In the genomic region with DNA sequence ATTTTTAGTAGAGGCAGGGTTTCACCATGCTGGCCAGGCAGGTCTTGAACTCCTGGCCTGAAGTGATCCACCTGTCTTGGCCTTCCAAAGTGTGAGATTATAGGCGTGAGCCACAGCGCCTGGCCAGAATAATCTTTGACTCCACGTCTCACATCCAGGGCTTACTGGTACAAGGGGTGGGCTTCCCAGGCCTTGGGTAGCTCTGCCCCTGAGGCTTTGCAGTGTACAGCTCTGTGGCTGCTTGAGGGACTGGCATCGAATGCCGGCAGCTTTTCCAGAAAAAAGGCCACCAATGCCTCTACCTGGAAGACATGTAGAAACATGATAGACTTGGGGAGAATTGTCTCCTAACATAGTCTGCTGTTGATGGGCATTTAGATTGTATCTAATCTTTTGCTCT, we compare ENCODE assay signal across 26 cellular contexts.
"Had no signal": no experiment of that assay in that cellular context is flagged by ENCODE, and none has a peak within 500 bp of the region (broad histone marks: within the 10 kb centered on the region; RNA-seq: fewer than 3 reads in every experiment).

No MANE protein-coding gene starts in this region.

- H3K27me3 ChIP-seq: heart left ventricle, left lung, neutrophil, right atrium auricular region, right lobe of liver, tibial nerve, vagina had no signal

- H3K36me3 ChIP-seq: left lung, neutrophil, right atrium auricular region, right lobe of liver had no signal

- H3K27ac ChIP-seq: heart left ventricle, left lung, neutrophil, parathyroid adenoma, right atrium auricular region, right lobe of liver, tibial nerve, vagina had no signal

- H3K27me3 Mint-ChIP-seq: naive thymus-derived CD4-positive, alpha-beta T cell; natural killer cell treated with Interleukin-12 subunit alpha and Interleukin-12 subunit beta and Interleukin-15 and Interleukin-18, amount 100 ng/mL, for 72 hours; stimulated activated naive B cell treated with anti-CD40 and anti-IgM and Interleukin-4, amounts not matched to agents 10 μg/mL and 1 μg/mL and 100 μg/mL, for 72 hours; type B pancreatic cell had no signal

- H3K27ac Mint-ChIP-seq: mesothelial cell of epicardium; stimulated activated naive B cell treated with anti-CD40 and anti-IgM and Interleukin-4, amounts not matched to agents 10 μg/mL and 1 μg/mL and 100 μg/mL, for 72 hours had no signal

- H3K9ac ChIP-seq: parathyroid adenoma had no signal

- H3K9me3 Mint-ChIP-seq: immature natural killer cell; mesothelial cell of epicardium; natural killer cell treated with Interleukin-12 subunit alpha and Interleukin-12 subunit beta and Interleukin-15 and Interleukin-18, amount 100 ng/mL, for 72 hours; neural crest cell; stimulated activated naive B cell treated with anti-CD40 and anti-IgM and Interleukin-4, amounts not matched to agents 10 μg/mL and 1 μg/mL and 100 μg/mL, for 72 hours; type B pancreatic cell had no signal

- H3K9me3 ChIP-seq: heart left ventricle, left lung, neutrophil, right atrium auricular region, right lobe of liver, tibial nerve, vagina had no signal

- DNase-seq: heart left ventricle; hypothalamus; immature natural killer cell; kidney; left colon; left lung; mesendoderm; naive thymus-derived CD4-positive, alpha-beta T cell; occipital lobe; right lobe of liver; stimulated activated CD4-positive, alpha-beta T cell treated with anti-CD3 and anti-CD28 coated beads, Interleukin-1b, Interleukin-23, amount 100 ng/mL, for 48 hours; stimulated activated CD4-positive, alpha-beta T cell treated with anti-CD3 and anti-CD28 coated beads, Interleukin-2, amount 100 ng/mL, for 48 hours; stimulated activated CD4-positive, alpha-beta T cell treated with anti-CD3 and anti-CD28 coated beads, Interleukin-4, amount 100 ng/mL, for 4 hours; stimulated activated naive B cell treated with anti-CD40 and anti-IgM and Interleukin-4, amounts not matched to agents 10 μg/mL and 1 μg/mL and 100 μg/mL, for 72 hours; stimulated activated naive CD8-positive, alpha-beta T cell treated with anti-CD3 and anti-CD28 coated beads, Interleukin-15, Interleukin-2, amounts not matched to agents 100 U/mL and 50 U/mL, for 24 hours had no signal

- H3K4me1 Mint-ChIP-seq: immature natural killer cell; neural crest cell; stimulated activated naive B cell treated with anti-CD40 and anti-IgM and Interleukin-4, amounts not matched to agents 10 μg/mL and 1 μg/mL and 100 μg/mL, for 72 hours had no signal

- H3K4me3 ChIP-seq: heart left ventricle, left lung, lung, right atrium auricular region, right lobe of liver, smooth muscle cell, tibial nerve, vagina had no signal

- H3K79me2 ChIP-seq: parathyroid adenoma had no signal

- H3K4me1 ChIP-seq: left lung, parathyroid adenoma, right lobe of liver, tibial nerve, vagina had no signal

- H2AFZ ChIP-seq: parathyroid adenoma had no signal

- H3K4me3 Mint-ChIP-seq: immature natural killer cell; mesothelial cell of epicardium; naive thymus-derived CD4-positive, alpha-beta T cell; natural killer cell treated with Interleukin-12 subunit alpha and Interleukin-12 subunit beta and Interleukin-15 and Interleukin-18, amount 100 ng/mL, for 72 hours; neural crest cell; stimulated activated naive B cell treated with anti-CD40 and anti-IgM and Interleukin-4, amounts not matched to agents 10 μg/mL and 1 μg/mL and 100 μg/mL, for 72 hours; type B pancreatic cell had no signal

- ATAC-seq: left colon; left lung; naive thymus-derived CD4-positive, alpha-beta T cell; natural killer cell treated with Interleukin-12 subunit alpha and Interleukin-12 subunit beta and Interleukin-15 and Interleukin-18, amount 100 ng/mL, for 72 hours; right lobe of liver; stimulated activated naive B cell treated with anti-CD40 and anti-IgM and Interleukin-4, amounts not matched to agents 10 μg/mL and 1 μg/mL and 100 μg/mL, for 72 hours; stimulated activated naive CD8-positive, alpha-beta T cell treated with anti-CD3 and anti-CD28 coated beads, Interleukin-15, Interleukin-2, amounts not matched to agents 100 U/mL and 50 U/mL, for 24 hours had no signal

- H3K4me2 ChIP-seq: smooth muscle cell had no signal
